ENCODE assay signal across 11 cellular contexts in the genomic region with DNA sequence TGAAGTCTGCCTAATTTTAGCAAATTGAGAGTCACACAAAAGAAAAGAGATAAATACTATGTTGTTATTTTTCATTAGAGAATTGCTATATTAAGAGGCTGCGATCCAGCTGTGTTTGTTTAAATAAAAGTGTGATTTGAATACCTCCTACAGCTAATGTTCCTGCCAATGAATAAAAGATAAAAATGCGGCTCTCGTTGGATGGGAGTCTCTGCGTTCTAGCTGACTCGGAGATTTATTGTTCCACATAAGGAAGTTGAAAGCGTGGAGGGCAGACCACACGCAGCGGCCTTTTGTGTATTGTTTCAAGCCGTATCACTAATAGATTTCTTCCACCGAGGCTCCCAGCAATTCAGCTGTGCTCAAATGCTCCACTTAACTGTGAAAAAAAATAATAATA.
A peak's percentile ranks its signal among the peaks of the same experiment; 100 is the strongest.
DNase-seq lines count a peak whose midpoint lies in the region; TF ChIP-seq lines count a peak whose summit lies in the region.
"Had no signal": no experiment of that assay in that cellular context is flagged by ENCODE, and none has a peak within 500 bp of the region (broad histone marks: within the 10 kb centered on the region; RNA-seq: fewer than 3 reads in every experiment).

No MANE protein-coding gene starts in this region.

- H3K4me3 Mint-ChIP-seq in osteocyte (ENCODE audit: unreplicated experiment): no peak overlapping the region
- H3K4me3 Mint-ChIP-seq: activated T-cell treated with anti-CD3 and anti-CD28 coated beads, Interleukin-2, amount 50 U/mL, for 24 hours; CD4-positive, alpha-beta memory T cell had no signal

- peaks cover 25% of the 10 kb centered on the region for H3K4me1 Mint-ChIP-seq in osteocyte (ENCODE audit: unreplicated experiment)
- H3K4me1 Mint-ChIP-seq: CD4-positive, alpha-beta memory T cell had no signal

- H3F3A ChIP-seq in neural cell (ENCODE audit: insufficient read depth, low read length, poor library complexity, severe bottlenecking): no peaks in the 10 kb centered on the region

- no peaks in the 10 kb centered on the region for H3K9me3 Mint-ChIP-seq in osteocyte (ENCODE audit: unreplicated experiment)
- H3K9me3 Mint-ChIP-seq: activated T-cell treated with anti-CD3 and anti-CD28 coated beads, Interleukin-2, amount 50 U/mL, for 24 hours had no signal

- 0 to 2% (median 0%) methylated on average over 10 of the region's 10 CpGs for WGBS in ovary, 3 donors

- H4K20me1 ChIP-seq in neural cell (ENCODE audit: insufficient read depth): no peaks in the 10 kb centered on the region

- peaks cover 5% of the 10 kb centered on the region for H3K4me1 ChIP-seq in ovary (ENCODE audit: insufficient read depth)

- TF ChIP-seq CTCF in neural cell (IDR thresholded peaks at IDR 0.05; ENCODE audit: poor library complexity, severe bottlenecking): no peak
- no peak for TF ChIP-seq CTCF in ovary (IDR thresholded peaks at IDR 0.05)
- no peak for TF ChIP-seq CTCF in osteocyte (IDR thresholded peaks at IDR 0.05)

- TF ChIP-seq EP300 in neural cell (conservative IDR thresholded peaks at IDR 0.05; ENCODE audit: poor library complexity, severe bottlenecking): no peak
- no peak for TF ChIP-seq EP300 in ovary (IDR thresholded peaks at IDR 0.05)

- no peak overlapping the region for H3K27ac ChIP-seq in neural cell (ENCODE audit: low read length)
- H3K27ac ChIP-seq in ovary: no peak overlapping the region

- no peaks in the 10 kb centered on the region for H3K36me3 Mint-ChIP-seq in osteocyte (ENCODE audit: unreplicated experiment)
- H3K36me3 Mint-ChIP-seq: CD4-positive, alpha-beta memory T cell had no signal

- H3K36me3 ChIP-seq in neural cell (ENCODE audit: insufficient read depth, low read length) (no peaks in the 10 kb centered on the region), ovary (no peaks in the 10 kb centered on the region)

- intact Hi-C loops in ovary (cut with DNase I): no loop called here

- peak; percentile 95 for DNase-seq in DMS79 treated with DMSO at 0.1 percent for 48 hours (lab: John Stamatoyannopoulos, UW)
- peak; percentile 88 for DNase-seq in NCI-H2107 treated with DMSO at 0.1 percent for 48 hours (lab: John Stamatoyannopoulos, UW; ENCODE audit: unreplicated experiment)
- DNase-seq in brain pericyte (ENCODE audit: low read depth, low spot score): peak; percentile 55
- no peak for DNase-seq in NCI-H82 (lab: John Stamatoyannopoulos, UW)
- DNase-seq in stimulated activated CD4-positive, alpha-beta T cell treated with anti-CD3 and anti-CD28 coated beads, Interleukin-2, amount 100 ng/mL, for 24 hours: no peak
- DNase-seq in ovary: no peak
- DNase-seq in osteocyte (ENCODE audit: extremely low spot score, unreplicated experiment): no peak
- DNase-seq: activated T-cell treated with anti-CD3 and anti-CD28 coated beads, Interleukin-2, amount 50 U/mL, for 24 hours; CD4-positive, alpha-beta memory T cell; NCI-H446 had no signal

- no peak overlapping the region for H3K9ac ChIP-seq in neural cell (ENCODE audit: low read length)

- H3K27ac Mint-ChIP-seq in osteocyte (ENCODE audit: unreplicated experiment): no peak overlapping the region
- H3K27ac Mint-ChIP-seq: activated T-cell treated with anti-CD3 and anti-CD28 coated beads, Interleukin-2, amount 50 U/mL, for 24 hours; CD4-positive, alpha-beta memory T cell had no signal

- no peaks in the 10 kb centered on the region for H3K9me2 ChIP-seq in neural cell (ENCODE audit: insufficient read depth, low read length)

- H3K27me3 ChIP-seq in neural cell (ENCODE audit: insufficient read depth, low read depth, low read length): peaks cover 11% of the 10 kb centered on the region
- H3K27me3 ChIP-seq in ovary: no peaks in the 10 kb centered on the region

- H3K27me3 Mint-ChIP-seq in osteocyte (ENCODE audit: unreplicated experiment): no peaks in the 10 kb centered on the region

- TF ChIP-seq RAD21 in neural cell (conservative IDR thresholded peaks at IDR 0.05): no peak

- peak overlapping the region; percentile 17 for H3K4me3 ChIP-seq in neural cell (ENCODE audit: low read length)
- H3K4me3 ChIP-seq in ovary: no peak overlapping the region

- no peak for TF ChIP-seq POLR2A in ovary (IDR thresholded peaks at IDR 0.05)

- no peaks in the 10 kb centered on the region for H3K79me2 ChIP-seq in neural cell (replicated peaks; ENCODE audit: insufficient read depth, low read length)

- H3K9me3 ChIP-seq in neural cell (ENCODE audit: low read length): no peaks in the 10 kb centered on the region
- H3K9me3 ChIP-seq in ovary: no peaks in the 10 kb centered on the region

- no peak overlapping the region for H2AFZ ChIP-seq in neural cell (ENCODE audit: low read depth, low read length)

- H3K4me2 ChIP-seq in neural cell (ENCODE audit: low read length): no peak overlapping the region

TF ChIP-seq in neural cell, 6 proteins besides CTCF, POLR2A, EP300 and RAD21:
- no peak for TF ChIP-seq REST (IDR thresholded peaks at IDR 0.05; ENCODE audit: borderline replicate concordance)
- no peak for TF ChIP-seq EZH2 (IDR thresholded peaks at IDR 0.05; ENCODE audit: borderline replicate concordance, insufficient read depth, low read length, poor library complexity, severe bottlenecking)
- no peak for TF ChIP-seq POLR2AphosphoS5 (IDR thresholded peaks at IDR 0.05)
- no peak for TF ChIP-seq TAF1 (IDR thresholded peaks at IDR 0.05; ENCODE audit: low read depth)
- no peak for TF ChIP-seq SMC3 (conservative IDR thresholded peaks at IDR 0.05; ENCODE audit: poor library complexity)
- TF ChIP-seq MXI1 (conservative IDR thresholded peaks at IDR 0.05; ENCODE audit: poor library complexity, severe bottlenecking): no peak

Comparison
In these comparisons a context has a peak if more than half of its experiments do, and no peak if none do; other contexts are left out.
1. DNase-seq: peak in DMS79 treated with DMSO at 0.1 percent for 48 hours (single experiment), NCI-H2107 treated with DMSO at 0.1 percent for 48 hours (single experiment) and brain pericyte (single experiment); none in NCI-H82 (single experiment), stimulated activated CD4-positive, alpha-beta T cell treated with anti-CD3 and anti-CD28 coated beads, Interleukin-2, amount 100 ng/mL, for 24 hours (0 of 2), ovary (0 of 5) and osteocyte (single experiment).